In genomic region chr10:75358121-75358520, GRCh38 we compare ENCODE assay signal across 15 cellular contexts.
"Had no signal": no experiment of that assay in that cellular context is flagged by ENCODE, and none has a peak within 500 bp of the region (broad histone marks: within the 10 kb centered on the region; RNA-seq: fewer than 3 reads in every experiment).

No MANE protein-coding gene starts in this region.

- H3K27ac ChIP-seq: right atrium auricular region, suprapubic skin, upper lobe of right lung had no signal

- H3K9me3 ChIP-seq: upper lobe of right lung had no signal

- H3K4me3 Mint-ChIP-seq: activated naive CD8-positive, alpha-beta T cell; effector memory CD8-positive, alpha-beta T cell; natural killer cell; stimulated activated naive B cell treated with anti-CD40 and anti-IgM and Interleukin-4, amounts not matched to agents 10 μg/mL and 1 μg/mL and 100 μg/mL, for 72 hours had no signal

- ATAC-seq: activated CD4-positive, CD25-positive, alpha-beta regulatory T cell treated with anti-CD3 and anti-CD28 coated beads, Interleukin-2, amount 50 U/mL, for 24 hours; effector memory CD8-positive, alpha-beta T cell; natural killer cell; stimulated activated naive B cell treated with anti-CD40 and anti-IgM and Interleukin-4, amounts not matched to agents 10 μg/mL and 1 μg/mL and 100 μg/mL, for 72 hours had no signal

- H3K4me1 Mint-ChIP-seq: natural killer cell; stimulated activated naive B cell treated with anti-CD40 and anti-IgM and Interleukin-4, amounts not matched to agents 10 μg/mL and 1 μg/mL and 100 μg/mL, for 72 hours had no signal

- H3K4me3 ChIP-seq: lung, right atrium auricular region, suprapubic skin, upper lobe of right lung had no signal

- H3K27me3 ChIP-seq: right atrium auricular region, suprapubic skin, upper lobe of right lung had no signal

- H3K4me1 ChIP-seq: right atrium auricular region, suprapubic skin, upper lobe of right lung had no signal

- H3K36me3 ChIP-seq: right atrium auricular region, suprapubic skin, upper lobe of right lung had no signal

- DNase-seq: activated CD4-positive, alpha-beta T cell treated with anti-CD3 and anti-CD28 coated beads, Interleukin-2, amount 50 U/mL, for 4 hours; activated effector memory CD4-positive, alpha-beta T cell treated with Interleukin-2 at 50 U/mL for 16 hours; activated T-cell treated with anti-CD3 and anti-CD28 coated beads, Interleukin-2, amount 50 U/mL, for 1 hour; anterior cingulate cortex; effector memory CD8-positive, alpha-beta T cell; hypothalamus; natural killer cell; stimulated activated CD4-positive, alpha-beta T cell treated with anti-CD3 and anti-CD28 coated beads, Interleukin-1b, Interleukin-23, amount 100 ng/mL, for 48 hours; stimulated activated naive B cell treated with anti-CD40 and anti-IgM and Interleukin-4, amounts not matched to agents 10 μg/mL and 1 μg/mL and 100 μg/mL, for 72 hours; upper lobe of right lung had no signal

- H3K27ac Mint-ChIP-seq: activated naive CD8-positive, alpha-beta T cell; effector memory CD8-positive, alpha-beta T cell; natural killer cell; stimulated activated naive B cell treated with anti-CD40 and anti-IgM and Interleukin-4, amounts not matched to agents 10 μg/mL and 1 μg/mL and 100 μg/mL, for 72 hours had no signal

- H3K36me3 Mint-ChIP-seq: activated naive CD8-positive, alpha-beta T cell; natural killer cell; stimulated activated naive B cell treated with anti-CD40 and anti-IgM and Interleukin-4, amounts not matched to agents 10 μg/mL and 1 μg/mL and 100 μg/mL, for 72 hours had no signal

- H3K9me3 Mint-ChIP-seq: effector memory CD8-positive, alpha-beta T cell; natural killer cell; stimulated activated naive B cell treated with anti-CD40 and anti-IgM and Interleukin-4, amounts not matched to agents 10 μg/mL and 1 μg/mL and 100 μg/mL, for 72 hours had no signal
